ENCODE assay signal across 8 cellular contexts in the genomic region with DNA sequence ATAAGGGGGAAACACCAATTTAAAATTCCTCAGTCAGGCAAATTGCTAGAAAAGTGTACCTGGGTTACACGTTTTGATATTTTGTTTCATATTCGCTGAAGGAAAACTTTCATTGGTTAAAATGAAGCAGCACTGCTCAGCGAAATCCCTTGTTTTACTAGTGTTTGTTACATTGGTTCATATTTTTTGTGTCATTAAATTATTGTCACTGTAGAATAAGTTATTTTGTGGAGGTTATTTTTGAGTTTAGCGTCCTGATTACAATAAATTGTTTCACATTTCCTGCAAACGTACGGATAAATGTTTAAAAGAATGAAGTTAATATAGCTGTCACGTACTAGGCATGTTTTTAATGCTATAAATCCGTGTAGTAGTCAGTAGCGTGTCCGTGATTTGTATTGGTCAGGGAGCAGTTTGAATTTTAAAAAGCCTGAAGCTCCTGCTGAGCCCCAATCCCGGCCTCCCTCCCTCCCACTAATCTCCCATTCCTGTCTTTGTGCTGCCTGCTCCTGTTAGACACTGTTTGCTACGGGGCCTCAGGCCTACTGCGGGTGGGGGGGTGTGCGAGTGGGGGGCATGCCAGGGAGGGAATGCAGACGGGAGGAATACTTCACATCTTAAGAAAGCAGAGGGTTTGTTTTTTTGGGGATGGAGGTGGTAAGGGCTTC. TPM values are rescaled to one million over a fixed set of nuclear protein-coding genes. Genes with fewer than 3 reads are reported as not detected.
DNase-seq lines count a peak whose midpoint lies in the region; FAIRE-seq and TF ChIP-seq lines count a peak whose summit lies in the region.

No MANE protein-coding gene starts in this region.

- POLR2A ChIA-PET in PC-9 (lab: Charles Lee; ENCODE audit: unreplicated experiment), result interaction anchor here (0.5 to 0.6 kb wide), 2 partner anchors 9 to 69 kb away, joined by 6 read pairs; no protein-coding TSS in a partner anchor

- TF ChIP-seq CTCF in PC-9 (conservative IDR thresholded peaks at IDR 0.05), result no peak

- H3F3A ChIP-seq in GM23248 (ENCODE audit: insufficient read depth), result peaks cover 27% of the 10 kb centered on the region
- peaks cover 31% of the 10 kb centered on the region for H3F3A ChIP-seq in PC-9 (ENCODE audit: insufficient read depth, low read depth)

- BruUV-seq in PC-9 (replicated peaks; lab: Mats Ljungman, UMichigan), result no TSS peak

- 0 to 1% methylated on average over 13 to 15 of the region's 15 CpGs for WGBS in GM23248 (ENCODE audit: low coverage in 1 of 2, low lambda C conversion rate in 2 of 2, missing lambda C conversion rate in 2 of 2), 2 experiments

- TF ChIP-seq POLR2A in GM12892 (IDR thresholded peaks at IDR 0.05; ENCODE audit: low read depth, low read length), result no peak

- CTCF ChIA-PET in PC-9 (lab: Charles Lee), result no interaction called here

- H3K4me1 ChIP-seq in GM23248 (ENCODE audit: insufficient read depth), result peaks cover 44% of the 10 kb centered on the region
- peaks cover 52% of the 10 kb centered on the region for H3K4me1 ChIP-seq in PC-9 (replicated peaks; ENCODE audit: insufficient read depth)

- peaks cover 8% of the 10 kb centered on the region for H4K20me1 ChIP-seq in GM23248 (ENCODE audit: insufficient read depth)
- peaks cover 58% of the 10 kb centered on the region for H4K20me1 ChIP-seq in PC-9 (ENCODE audit: insufficient read depth)

- H3K79me2 ChIP-seq in GM23248 (ENCODE audit: insufficient read depth), result peaks cover 96% of the 10 kb centered on the region
- peaks cover 97% of the 10 kb centered on the region for H3K79me2 ChIP-seq in PC-9 (ENCODE audit: low read depth)

- in situ Hi-C loops in GM23248 (cut with MboI), result no loop called here

- intact Hi-C loops in PC-9 (cut with micrococcal nuclease; ENCODE audit: unreplicated experiment), result loop anchor here (1.0 to 10.0 kb wide), 3 partner anchors 66 to 1954 kb away; partner anchors contain the start of genes DNAJC21, LMBRD2 and SKP2

- no peak for FAIRE-seq in GM12892 (lab: Jason Lieb, UNC)

- H3K9ac ChIP-seq in GM23248, result peak overlapping the region; percentile 98

- H3K27me3 ChIP-seq in GM23248 (replicated peaks; ENCODE audit: insufficient read depth), result no peaks in the 10 kb centered on the region
- H3K27me3 ChIP-seq in PC-9 (ENCODE audit: insufficient read depth, low read depth), result no peaks in the 10 kb centered on the region

- H3K36me3 ChIP-seq in GM23248 (ENCODE audit: low read depth) (no peaks in the 10 kb centered on the region), PC-9 (ENCODE audit: low read depth) (no peaks in the 10 kb centered on the region)

- DNase-seq in AG08395 (ENCODE audit: low spot score), result peak; percentile 44
- DNase-seq in GM23248, result peak; percentile 66
- peak in 1 of 2 experiments; percentile 40 for DNase-seq in PC-9
- DNase-seq in dermis blood vessel endothelial cell, result peak; percentile 39
- peak; percentile 39 for DNase-seq in midbrain (lab: John Stamatoyannopoulos, UW)
- DNase-seq in SIG-M5 treated with dmso at 0.1 percent for 504 hours (lab: John Stamatoyannopoulos, UW; ENCODE audit: unreplicated experiment), result no peak
- no peak for DNase-seq in GM12892 (ENCODE audit: insufficient read length)
- DNase-seq in NCI-H1048 (lab: John Stamatoyannopoulos, UW), result no peak

- H2AFZ ChIP-seq in GM23248, result peak overlapping the region; percentile 35
- H2AFZ ChIP-seq in PC-9, result peak overlapping the region; percentile 92

- H3K4me3 ChIP-seq in GM23248 (peak overlapping the region; percentile 87), PC-9 (peak overlapping the region; percentile 81)

- H3K9me3 ChIP-seq in GM23248 (ENCODE audit: low read depth), result no peaks in the 10 kb centered on the region
- H3K9me3 ChIP-seq in PC-9 (ENCODE audit: insufficient read depth, low read depth), result no peaks in the 10 kb centered on the region

- H3K9me2 ChIP-seq in GM23248 (ENCODE audit: insufficient read depth) (no peaks in the 10 kb centered on the region), PC-9 (ENCODE audit: insufficient read depth) (no peaks in the 10 kb centered on the region)

- H3K27ac ChIP-seq in GM23248 (peak overlapping the region; percentile 95), PC-9 (peak overlapping the region; percentile 82)

- H3K4me2 ChIP-seq in GM23248 (ENCODE audit: unreplicated experiment), result peak overlapping the region; percentile 98
- peak overlapping the region; percentile 94 for H3K4me2 ChIP-seq in PC-9

RNA-seq across cellular contexts. Expression of gene NIPBL, which starts 2.0 kb away (rescaled TPM):
- 12.5 and 16.9 TPM in 2 replicates for total RNA-seq in GM23248 (2014; rRNA removed; shearing (Covaris generic))
- polyA plus RNA-seq in GM23248 (2016; fragmentation: Nextera tagmentation; extraction: Ambion mirVana), result 15.1 and 15.7 TPM in 2 replicates
- total RNA-seq in PC-9 (2021) (83.8 and 124 TPM in 2 replicates), dermis blood vessel endothelial cell (29.3 and 44.4 TPM in 2 replicates)
- 17.6 TPM for polyA plus RNA-seq in GM12892 (2012; ENCODE audit: missing spikeins)

Comparison
In these comparisons a context has a peak if more than half of its experiments do, and no peak if none do; other contexts are left out.
1. DNase-seq: peak in AG08395 (single experiment), GM23248 (single experiment), dermis blood vessel endothelial cell (single experiment) and midbrain (single experiment); none in SIG-M5 treated with dmso at 0.1 percent for 504 hours (single experiment), GM12892 (single experiment) and NCI-H1048 (single experiment).